16 cellular contexts compared by ENCODE assay signal in the genomic region with DNA sequence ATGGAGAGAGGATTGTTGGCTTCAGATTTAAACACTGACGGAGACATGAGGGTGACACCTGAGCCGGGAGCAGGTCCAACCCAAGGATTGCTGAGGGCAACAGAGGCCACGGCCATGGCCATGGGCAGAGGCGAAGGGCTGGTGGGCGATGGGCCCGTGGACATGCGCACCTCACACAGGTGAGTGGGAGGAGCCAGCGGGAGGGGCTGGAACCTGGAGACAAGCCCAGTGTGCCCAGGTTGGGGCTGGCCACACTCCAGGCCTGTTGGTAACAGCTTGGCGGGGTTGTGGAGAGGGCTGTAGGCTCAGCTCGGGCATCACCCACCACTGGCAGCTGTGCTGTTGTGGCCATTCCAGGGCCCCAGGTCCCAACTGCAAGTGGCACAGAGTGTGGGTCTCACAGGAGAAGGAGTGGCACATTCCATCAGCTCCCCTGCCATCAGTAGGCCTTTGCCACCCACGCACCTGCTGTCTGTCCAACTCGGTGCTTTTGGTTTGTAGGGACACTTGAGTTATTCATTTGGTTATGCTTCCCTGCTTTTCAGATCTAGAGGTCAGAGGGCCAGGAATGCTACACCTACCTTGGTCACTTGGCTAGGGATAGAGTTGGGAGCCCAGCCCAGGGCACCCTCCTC. TPM values are rescaled to one million over a fixed set of nuclear protein-coding genes. Genes with fewer than 3 reads are reported as not detected.
DNase-seq lines count a peak whose midpoint lies in the region; ATAC-seq, FAIRE-seq and TF ChIP-seq lines count a peak whose summit lies in the region.
"Had no signal": no experiment of that assay in that cellular context is flagged by ENCODE, and none has a peak within 500 bp of the region (broad histone marks: within the 10 kb centered on the region; RNA-seq: fewer than 3 reads in every experiment).

No MANE protein-coding gene starts in this region.

- in situ Hi-C loops in HepG2 (cut with HindIII; ENCODE audit: extremely low pct_ligation_motif_present, low pct_unique_long_range_greater_than_20kb): no loop called here

- no peak for TF ChIP-seq POLR2A in HepG2 (IDR thresholded peaks at IDR 0.05; ENCODE audit: insufficient read depth in 1 of 2, low read depth in 2 of 2, low read length in 2 of 2)
- no peak for TF ChIP-seq POLR2A in right lobe of liver (IDR thresholded peaks at IDR 0.05)

- no peak for TF ChIP-seq EP300 in HepG2 (IDR thresholded peaks at IDR 0.05; ENCODE audit: low read depth in 2 of 2, low read length in 2 of 2)
- TF ChIP-seq EP300 in HepG2 (CRISPR knock-in tag; IDR thresholded peaks at IDR 0.05; ENCODE audit: borderline replicate concordance): no peak

- 100% methylated on average over 8 of the region's 12 CpGs for WGBS in HepG2 (ENCODE audit: low lambda C conversion rate)
- WGBS in right lobe of liver (ENCODE audit: insufficient coverage, low coverage, low lambda C conversion rate, missing lambda C conversion rate): 94% methylated on average over 3 of the region's 12 CpGs

- H3K27ac ChIP-seq in HepG2 (ENCODE audit: extremely low read length, insufficient read depth, low read length) (no peak overlapping the region), right lobe of liver (no peak overlapping the region)
- H3K27ac ChIP-seq: KMS-11 had no signal

- H3K4me3 ChIP-seq in HepG2 (replicated peaks in 1 of 3; ENCODE audit: insufficient read depth in 1 of 3, low read depth in 2 of 3, low read length in 3 of 3) (no peak overlapping the region), right lobe of liver (no peak overlapping the region)
- H3K4me3 ChIP-seq: uterus had no signal

- H4K20me1 ChIP-seq in HepG2 (ENCODE audit: insufficient read depth, low read length): peaks cover 35% of the 10 kb centered on the region; the same call in 1 of the 2 replicates

- peaks cover 47% of the 10 kb centered on the region for H3K36me3 Mint-ChIP-seq in central memory CD8-positive, alpha-beta T cell (ENCODE audit: insufficient read depth)
- H3K36me3 Mint-ChIP-seq in natural killer cell (peaks cover 26% of the 10 kb centered on the region), type B pancreatic cell (peaks cover 46% of the 10 kb centered on the region)

- no peaks in the 10 kb centered on the region for H3K27me3 Mint-ChIP-seq in central memory CD8-positive, alpha-beta T cell
- no peaks in the 10 kb centered on the region for H3K27me3 Mint-ChIP-seq in natural killer cell (ENCODE audit: low read depth in 2 of 2)
- H3K27me3 Mint-ChIP-seq in type B pancreatic cell: no peaks in the 10 kb centered on the region
- H3K27me3 Mint-ChIP-seq: activated CD4-positive, alpha-beta memory T cell treated with anti-CD3 and anti-CD28 coated beads, Interleukin-2, amount 10 ng/mL, durations not matched to agents 7 days and 5 days; dendritic cell treated with granulocyte-macrophage colony-stimulating factor and Interleukin-4, amounts not matched to agents 40 ng/mL and 50 ng/mL, for 4 days had no signal

- intact Hi-C loops in HepG2 (cut with micrococcal nuclease; ENCODE audit: unreplicated experiment) (no loop called here), right lobe of liver (cut with DNase I) (no loop called here), natural killer cell (cut with micrococcal nuclease) (no loop called here), head of caudate nucleus (cut with DNase I) (no loop called here)

- peaks cover 66% of the 10 kb centered on the region for H3K4me1 Mint-ChIP-seq in central memory CD8-positive, alpha-beta T cell
- H3K4me1 Mint-ChIP-seq in natural killer cell: peaks cover 73 to 76% of the 10 kb centered on the region in 2 donors
- peaks cover 46% of the 10 kb centered on the region for H3K4me1 Mint-ChIP-seq in type B pancreatic cell (ENCODE audit: unreplicated experiment)

- CTCF ChIA-PET in HepG2 (lab: Yijun Ruan, JAX; ENCODE audit: low intra/inter-chr PET ratio, low total read pairs): no interaction called here

- peak overlapping the region; percentile 20 for H3K4me3 Mint-ChIP-seq in central memory CD8-positive, alpha-beta T cell
- H3K4me3 Mint-ChIP-seq in natural killer cell (no peak overlapping the region), type B pancreatic cell (peak overlapping the region; percentile 73)
- H3K4me3 Mint-ChIP-seq: activated CD4-positive, alpha-beta memory T cell treated with anti-CD3 and anti-CD28 coated beads, Interleukin-2, amount 10 ng/mL, durations not matched to agents 7 days and 5 days; dendritic cell treated with granulocyte-macrophage colony-stimulating factor and Interleukin-4, amounts not matched to agents 40 ng/mL and 50 ng/mL, for 4 days had no signal

- H3K4me1 ChIP-seq in HepG2 (ENCODE audit: insufficient read depth, low read length): peaks cover 30% of the 10 kb centered on the region
- H3K4me1 ChIP-seq in right lobe of liver: peaks cover 0 to 36% (median 11%) of the 10 kb centered on the region in 4 donors

- ATAC-seq in HepG2: no peak
- no peak for ATAC-seq in right lobe of liver
- ATAC-seq in central memory CD8-positive, alpha-beta T cell (replicated peaks; ENCODE audit: extremely low read depth, poor library complexity, severe bottlenecking): no peak
- ATAC-seq in natural killer cell: no peak

- no peak overlapping the region for H3K9ac ChIP-seq in HepG2 (ENCODE audit: insufficient read depth, low read depth, low read length)
- H3K9ac ChIP-seq: KMS-11 had no signal

- peaks cover 8% of the 10 kb centered on the region for H3K9me3 Mint-ChIP-seq in central memory CD8-positive, alpha-beta T cell
- H3K9me3 Mint-ChIP-seq in natural killer cell (peaks cover 5 to 8% of the 10 kb centered on the region in 2 donors), type B pancreatic cell (peaks cover 16% of the 10 kb centered on the region)

- H3K36me3 ChIP-seq in HepG2 (replicated peaks in 1 of 2; ENCODE audit: control insufficient read depth in 1 of 2, insufficient read depth in 2 of 2, low read length in 2 of 2): peaks cover 27 to 47% of the 10 kb centered on the region in 2 experiments
- peaks cover 0 to 11% (median 10%) of the 10 kb centered on the region in 4 donors for H3K36me3 ChIP-seq in right lobe of liver
- H3K36me3 ChIP-seq: uterus had no signal

- no peak for FAIRE-seq in HepG2 (lab: Jason Lieb, UNC)
- FAIRE-seq: islet of Langerhans had no signal

- TF ChIP-seq RAD21 in HepG2 (CRISPR knock-in tag; IDR thresholded peaks at IDR 0.05): no peak

- POLR2A ChIA-PET in HepG2 (lab: Yijun Ruan, JAX): no interaction called here

- TF ChIP-seq CTCF in HepG2 (CRISPR knock-in tag; IDR thresholded peaks at IDR 0.05): no peak
- no peak for TF ChIP-seq CTCF in right lobe of liver (IDR thresholded peaks at IDR 0.05)
- TF ChIP-seq CTCF in natural killer cell (IDR thresholded peaks at IDR 0.05): no peak
- TF ChIP-seq CTCF in type B pancreatic cell (conservative IDR thresholded peaks at IDR 0.05): no peak

- H3K4me2 ChIP-seq in HepG2 (ENCODE audit: low read depth, low read length): no peak overlapping the region
- H3K4me2 ChIP-seq: KMS-11 had no signal

- H3K27me3 ChIP-seq in HepG2 (ENCODE audit: control insufficient read depth in 1 of 2, insufficient read depth in 2 of 2, low read length in 2 of 2) (no peaks in the 10 kb centered on the region), right lobe of liver (no peaks in the 10 kb centered on the region)
- H3K27me3 ChIP-seq: uterus had no signal

- peaks cover 44% of the 10 kb centered on the region for H3K79me2 ChIP-seq in HepG2 (ENCODE audit: insufficient read depth, low read length)

- BruUV-seq in HepG2 (replicated peaks; lab: Mats Ljungman, UMichigan): no TSS peak

- DNase-seq in HepG2 (ENCODE audit: low spot score) (no peak), right lobe of liver (no peak), natural killer cell (no peak), type B pancreatic cell (ENCODE audit: extremely low spot score, unreplicated experiment) (no peak), head of caudate nucleus (no peak), SW480 (ENCODE audit: low spot score) (no peak), NCI-H2196 treated with DMSO at 0.1 percent for 48 hours (lab: John Stamatoyannopoulos, UW; ENCODE audit: unreplicated experiment) (no peak)
- DNase-seq in central memory CD8-positive, alpha-beta T cell (ENCODE audit: low spot score in 2 of 2): no peak
- DNase-seq: activated CD4-positive, alpha-beta memory T cell treated with anti-CD3 and anti-CD28 coated beads, Interleukin-2, amount 10 ng/mL, durations not matched to agents 7 days and 5 days; midbrain; NCI-H1417; stimulated activated naive CD4-positive, alpha-beta T cell treated with Interleukin-2 at 50 U/mL for 16 hours; uterus had no signal

- peak overlapping the region; percentile 84 for H3K27ac Mint-ChIP-seq in central memory CD8-positive, alpha-beta T cell (ENCODE audit: low read depth)
- H3K27ac Mint-ChIP-seq in natural killer cell: peak overlapping the region; percentile 97 to 100
- peak overlapping the region; percentile 95 for H3K27ac Mint-ChIP-seq in type B pancreatic cell
- H3K27ac Mint-ChIP-seq: activated CD4-positive, alpha-beta memory T cell treated with anti-CD3 and anti-CD28 coated beads, Interleukin-2, amount 10 ng/mL, durations not matched to agents 7 days and 5 days had no signal

- no peak overlapping the region for H2AFZ ChIP-seq in HepG2 (ENCODE audit: low read length)

- H3K9me3 ChIP-seq in HepG2 (ENCODE audit: low read length) (peaks cover 15% of the 10 kb centered on the region), right lobe of liver (peaks cover 0 to 9% (median 2%) of the 10 kb centered on the region in 4 donors)

RNA-seq across cellular contexts. Expression of gene TSSK6, which starts 49.8 kb away (rescaled TPM):
- 0.71 and 0.86 TPM in 2 replicates for total RNA-seq in HepG2 (2016; rRNA removed; fragmentation: Illumina TruSeq; extraction: Trizol)
- total RNA-seq in HepG2 (2016; cell fraction: cytosol; rRNA removed; fragmentation: Illumina TruSeq; extraction: Trizol; ENCODE audit: low read depth): 0.35 and 0.40 TPM in 2 replicates
- 0.65 and 0.85 TPM in 2 replicates for total RNA-seq in HepG2 (2016; cell fraction: insoluble cytoplasmic fraction; rRNA removed; fragmentation: Illumina TruSeq; extraction: Trizol)
- 0.83 and 1.3 TPM in 2 replicates for total RNA-seq in HepG2 (2016; cell fraction: membrane; rRNA removed; fragmentation: Illumina TruSeq; extraction: Trizol)
- 0.50 and 1.3 TPM in 2 replicates for total RNA-seq in HepG2 (2016; cell fraction: nucleus; rRNA removed; fragmentation: Illumina TruSeq; extraction: Trizol)
- 1.2 and 2.0 TPM in 2 replicates for polyA plus RNA-seq in HepG2 (2011; rRNA removed)
- polyA plus RNA-seq in HepG2 (2011; cell fraction: cytosol; rRNA removed): 1.4 and 2.8 TPM in 2 replicates
- 6.3 and 8.3 TPM in 2 replicates for polyA plus RNA-seq in HepG2 (2011; cell fraction: nucleus; rRNA removed)
- polyA plus RNA-seq in HepG2 (2012): 0.81 and 1.2 TPM in 2 replicates
- polyA plus RNA-seq in HepG2 (2016; cell fraction: cytosol; fragmentation: Illumina TruSeq; extraction: Trizol; ENCODE audit: low read depth): 0.16 and 0.19 TPM in 2 replicates
- polyA plus RNA-seq in HepG2 (2016; cell fraction: insoluble cytoplasmic fraction; fragmentation: Illumina TruSeq; extraction: Trizol; ENCODE audit: low read depth): 1.1 and 1.7 TPM in 2 replicates
- 0.68 and 0.82 TPM in 2 replicates for polyA plus RNA-seq in HepG2 (2016; cell fraction: membrane; fragmentation: Illumina TruSeq; extraction: Trizol; ENCODE audit: low read depth)
- 1.3 and 2.4 TPM in 2 replicates for polyA plus RNA-seq in HepG2 (2016; cell fraction: nucleus; fragmentation: Illumina TruSeq; extraction: Trizol; ENCODE audit: insufficient read depth, low read depth)
- 2.0 and 5.3 TPM in 2 replicates for polyA minus RNA-seq in HepG2 (2011; rRNA and poly(A)+ RNA removed; ENCODE audit: low replicate concordance)
- polyA minus RNA-seq in HepG2 (2011; cell fraction: cytosol; rRNA and poly(A)+ RNA removed): 1.3 and 1.5 TPM in 2 replicates
- polyA minus RNA-seq in HepG2 (2011; cell fraction: nucleus; rRNA and poly(A)+ RNA removed): 1.9 and 3.7 TPM in 2 replicates
- 1 to 10 TPM in 4 of 6 experiments, under 1 TPM in 2; 0.53 to 2.9 (median 1.1) TPM for total RNA-seq in right lobe of liver
- 1 to 10 TPM; 2.2 to 2.5 (median 2.3) TPM for total RNA-seq in natural killer cell
- 1.5 and 2.3 TPM in 2 replicates for total RNA-seq in type B pancreatic cell (ENCODE audit: low replicate concordance)

RNA-seq across cellular contexts. Expression of gene NDUFA13, which starts 50.5 kb away (rescaled TPM):
- 278 and 337 TPM in 2 replicates for total RNA-seq in HepG2 (2016; rRNA removed; fragmentation: Illumina TruSeq; extraction: Trizol)
- total RNA-seq in HepG2 (2016; cell fraction: cytosol; rRNA removed; fragmentation: Illumina TruSeq; extraction: Trizol; ENCODE audit: low read depth): 98.4 and 99.8 TPM in 2 replicates
- total RNA-seq in HepG2 (2016; cell fraction: insoluble cytoplasmic fraction; rRNA removed; fragmentation: Illumina TruSeq; extraction: Trizol): 323 and 362 TPM in 2 replicates
- total RNA-seq in HepG2 (2016; cell fraction: membrane; rRNA removed; fragmentation: Illumina TruSeq; extraction: Trizol): 84.6 and 89.0 TPM in 2 replicates
- total RNA-seq in HepG2 (2016; cell fraction: nucleus; rRNA removed; fragmentation: Illumina TruSeq; extraction: Trizol): 193 and 208 TPM in 2 replicates
- polyA plus RNA-seq in HepG2 (2011; rRNA removed): 366 and 368 TPM in 2 replicates
- polyA plus RNA-seq in HepG2 (2011; cell fraction: cytosol; rRNA removed): 715 and 846 TPM in 2 replicates
- polyA plus RNA-seq in HepG2 (2011; cell fraction: nucleus; rRNA removed): 199 and 226 TPM in 2 replicates
- polyA plus RNA-seq in HepG2 (2012): 207 and 262 TPM in 2 replicates
- 72.4 and 85.3 TPM in 2 replicates for polyA plus RNA-seq in HepG2 (2016; cell fraction: cytosol; fragmentation: Illumina TruSeq; extraction: Trizol; ENCODE audit: low read depth)
- polyA plus RNA-seq in HepG2 (2016; cell fraction: insoluble cytoplasmic fraction; fragmentation: Illumina TruSeq; extraction: Trizol; ENCODE audit: low read depth): 186 TPM in 2 replicates
- polyA plus RNA-seq in HepG2 (2016; cell fraction: membrane; fragmentation: Illumina TruSeq; extraction: Trizol; ENCODE audit: low read depth): 52.4 and 56.3 TPM in 2 replicates
- polyA plus RNA-seq in HepG2 (2016; cell fraction: nucleus; fragmentation: Illumina TruSeq; extraction: Trizol; ENCODE audit: insufficient read depth, low read depth): 235 and 237 TPM in 2 replicates
- polyA minus RNA-seq in HepG2 (2011; rRNA and poly(A)+ RNA removed; ENCODE audit: low replicate concordance): 73.2 and 83.5 TPM in 2 replicates
- polyA minus RNA-seq in HepG2 (2011; cell fraction: cytosol; rRNA and poly(A)+ RNA removed): 58.6 and 70.0 TPM in 2 replicates
- polyA minus RNA-seq in HepG2 (2011; cell fraction: nucleus; rRNA and poly(A)+ RNA removed): 42.1 and 44.4 TPM in 2 replicates
- 100 to 1,000 TPM in 4 of 6 experiments, 10 to 100 TPM in 2; 20.8 to 202 (median 154) TPM for total RNA-seq in right lobe of liver
- total RNA-seq in natural killer cell: 100 to 1,000 TPM; 165 to 191 (median 188) TPM
- 396 and 419 TPM in 2 replicates for total RNA-seq in type B pancreatic cell (ENCODE audit: low replicate concordance)
